11 cellular contexts compared by ENCODE assay signal in genomic region chr7:150449206-150449956, GRCh38. TPM values are rescaled to one million over a fixed set of nuclear protein-coding genes. Genes with fewer than 3 reads are reported as not detected.
DNase-seq lines count a peak whose midpoint lies in the region; ATAC-seq and TF ChIP-seq lines count a peak whose summit lies in the region.
"Had no signal": no experiment of that assay in that cellular context is flagged by ENCODE, and none has a peak within 500 bp of the region (broad histone marks: within the 10 kb centered on the region; RNA-seq: fewer than 3 reads in every experiment).

No MANE protein-coding gene starts in this region.

- no peaks in the 10 kb centered on the region for H3K9me3 Mint-ChIP-seq in CD4-positive, alpha-beta T cell
- H3K9me3 Mint-ChIP-seq: neural progenitor cell had no signal

- TF ChIP-seq CTCF in CD4-positive, alpha-beta T cell (IDR thresholded peaks at IDR 0.05) = no peak
- no peak for TF ChIP-seq CTCF in Loucy (conservative IDR thresholded peaks at IDR 0.05; ENCODE audit: low read length)
- no peak for TF ChIP-seq CTCF in colonic mucosa (IDR thresholded peaks at IDR 0.05)

- POLR2A ChIA-PET in CD4-positive, alpha-beta T cell (lab: Charles Lee) = interaction anchor here (0.6 to 13.3 kb wide), 29 partner anchors 32 to 310 kb away, joined by 3 to 499 read pairs (median 6); partner anchors contain the start of genes GIMAP1, GIMAP2, GIMAP4 and GIMAP5

- no peaks in the 10 kb centered on the region for H3K9me2 ChIP-seq in Loucy (replicated peaks; ENCODE audit: low read depth, low read length)

- no peaks in the 10 kb centered on the region for H3K27me3 Mint-ChIP-seq in CD4-positive, alpha-beta T cell

- peak overlapping the region; percentile 40 for H3K4me2 ChIP-seq in Loucy (ENCODE audit: low read depth, low read length, poor library complexity, severe bottlenecking)
- H3K4me2 ChIP-seq: neural progenitor cell had no signal

- DNase-seq in CD4-positive, alpha-beta T cell = peak in 3 of 10 experiments; percentile 13 to 27 (median 15)
- no peak for DNase-seq in colonic mucosa
- no peak for DNase-seq in glomerular visceral epithelial cell (ENCODE audit: extremely low spot score)
- DNase-seq in epidermal melanocyte (ENCODE audit: insufficient read length, low spot score) = no peak
- DNase-seq in DMS 273 (lab: John Stamatoyannopoulos, UW; ENCODE audit: unreplicated experiment) = no peak
- DNase-seq: SIG-M5 had no signal

- peak overlapping the region; percentile 75 for H2AFZ ChIP-seq in Loucy (ENCODE audit: low read length)

- peak overlapping the region; percentile 92 for H3K27ac ChIP-seq in CD4-positive, alpha-beta T cell (ENCODE audit: low read depth, low read length)
- H3K27ac ChIP-seq in colonic mucosa (peak overlapping the region; percentile 30), rectal smooth muscle tissue (ENCODE audit: low read depth, low read length) (no peak overlapping the region)
- H3K27ac ChIP-seq: neural progenitor cell had no signal

- H3K36me3 Mint-ChIP-seq in CD4-positive, alpha-beta T cell (ENCODE audit: low read depth) = peaks cover 38% of the 10 kb centered on the region
- H3K36me3 Mint-ChIP-seq: neural progenitor cell had no signal

- H3K9ac ChIP-seq in Loucy (ENCODE audit: low read depth, low read length, poor library complexity, severe bottlenecking) (peak overlapping the region; percentile 53), colonic mucosa (ENCODE audit: low read depth in 2 of 2, low read length in 2 of 2) (no peak overlapping the region), rectal smooth muscle tissue (ENCODE audit: low read length) (no peak overlapping the region)
- H3K9ac ChIP-seq: neural progenitor cell had no signal

- peak overlapping the region; percentile 98 for H3K4me3 Mint-ChIP-seq in CD4-positive, alpha-beta T cell
- H3K4me3 Mint-ChIP-seq: neural progenitor cell had no signal

- no peaks in the 10 kb centered on the region for H3K79me2 ChIP-seq in Loucy (ENCODE audit: insufficient read depth, low read length)

- CTCF ChIA-PET in CD4-positive, alpha-beta T cell (lab: Charles Lee) = interaction anchor here (0.6 to 4.5 kb wide), 49 partner anchors 9 to 309 kb away, joined by 3 to 51 read pairs (median 5); partner anchors contain the start of genes GIMAP1, GIMAP2, GIMAP4 and GIMAP5

- H3F3A ChIP-seq in Loucy (ENCODE audit: low read depth) = no peaks in the 10 kb centered on the region

- H3K27ac Mint-ChIP-seq in CD4-positive, alpha-beta T cell = peak overlapping the region; percentile 78
- H3K27ac Mint-ChIP-seq: neural progenitor cell had no signal

- no peaks in the 10 kb centered on the region for H3K27me3 ChIP-seq in CD4-positive, alpha-beta T cell (ENCODE audit: control insufficient read depth, insufficient read depth, low read length)
- H3K27me3 ChIP-seq in Loucy (ENCODE audit: insufficient read depth, low read length, poor library complexity, severe bottlenecking) = no peaks in the 10 kb centered on the region
- no peaks in the 10 kb centered on the region for H3K27me3 ChIP-seq in colonic mucosa
- no peaks in the 10 kb centered on the region for H3K27me3 ChIP-seq in rectal smooth muscle tissue (ENCODE audit: control insufficient read depth, insufficient read depth, low read length)

- H3K36me3 ChIP-seq in Loucy (ENCODE audit: insufficient read depth, low read length) (no peaks in the 10 kb centered on the region), colonic mucosa (no peaks in the 10 kb centered on the region), rectal smooth muscle tissue (ENCODE audit: control insufficient read depth, insufficient read depth, low read length) (no peaks in the 10 kb centered on the region)
- H3K36me3 ChIP-seq: neural progenitor cell had no signal

- no peak for ATAC-seq in CD4-positive, alpha-beta T cell (ENCODE audit: poor library complexity)
- ATAC-seq in GM19452 (IDR thresholded peaks at IDR 0.05; ENCODE audit: unreplicated experiment) = no peak

- H3K9me3 ChIP-seq in CD4-positive, alpha-beta T cell (ENCODE audit: control insufficient read depth, low read length) = no peaks in the 10 kb centered on the region
- H3K9me3 ChIP-seq in Loucy (ENCODE audit: insufficient read depth, low read depth, low read length) (no peaks in the 10 kb centered on the region), colonic mucosa (no peaks in the 10 kb centered on the region)
- H3K9me3 ChIP-seq: Caco-2 had no signal

- no peaks in the 10 kb centered on the region for H4K20me1 ChIP-seq in Loucy (ENCODE audit: insufficient read depth, low read length, poor library complexity, severe bottlenecking)

- intact Hi-C loops in CD4-positive, alpha-beta T cell (cut with DNase I, micrococcal nuclease) = loop anchor here (1.0 to 10.0 kb wide), 7 partner anchors 65 to 425 kb away; partner anchors contain the start of genes GIMAP6 (in 1 of the 2) and GIMAP7 (in 1 of the 2)
- intact Hi-C loops in colonic mucosa (cut with DNase I) = loop anchor here (5.0 kb wide), 1 partner anchor 308 kb away; no protein-coding TSS in a partner anchor

- peaks cover 61% of the 10 kb centered on the region for H3K4me1 Mint-ChIP-seq in CD4-positive, alpha-beta T cell (ENCODE audit: low read depth)

- H3K4me3 ChIP-seq in Loucy (ENCODE audit: low read length, poor library complexity, severe bottlenecking) = peak overlapping the region; percentile 30
- H3K4me3 ChIP-seq in colonic mucosa = no peak overlapping the region
- H3K4me3 ChIP-seq in rectal smooth muscle tissue (ENCODE audit: low read length) = peak overlapping the region; percentile 16
- H3K4me3 ChIP-seq: neural progenitor cell had no signal

- peaks cover 60% of the 10 kb centered on the region for H3K4me1 ChIP-seq in Loucy (ENCODE audit: insufficient read depth, low read length, poor library complexity, severe bottlenecking)
- no peaks in the 10 kb centered on the region for H3K4me1 ChIP-seq in colonic mucosa
- H3K4me1 ChIP-seq in rectal smooth muscle tissue (ENCODE audit: control insufficient read depth, insufficient read depth, low read length) = no peaks in the 10 kb centered on the region
- H3K4me1 ChIP-seq: Caco-2, neural progenitor cell had no signal

RNA-seq across cellular contexts. Expression of gene GIMAP8, which starts 1.0 kb away (rescaled TPM):
- total RNA-seq in CD4-positive, alpha-beta T cell = 1 to 10 TPM; 2.9 to 3.8 TPM
- total RNA-seq in colonic mucosa = 1 to 10 TPM; 3.4 to 4.5 TPM
